Comparison of ENCODE assay signal across 1 cellular context in the genomic region with DNA sequence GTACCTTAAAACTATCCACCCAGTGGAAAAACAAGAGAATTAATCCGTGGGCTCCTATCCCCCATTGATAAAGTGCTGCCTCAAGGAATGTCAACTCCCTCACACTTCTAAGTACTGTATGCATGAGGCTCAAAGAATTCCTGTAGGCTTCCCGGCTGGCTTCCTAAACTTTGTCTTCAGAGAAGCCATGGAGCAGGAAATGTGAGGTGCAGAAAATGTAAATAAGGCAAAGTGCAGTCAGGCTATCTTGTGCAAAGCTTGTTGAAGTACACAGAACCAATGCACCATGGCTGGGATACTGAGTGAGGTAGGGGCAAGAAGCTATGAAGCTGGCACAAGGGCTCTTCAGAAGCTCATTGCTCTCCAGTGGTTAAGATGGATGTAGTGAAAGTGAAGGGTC.
TF ChIP-seq lines count a peak whose summit lies in the region.

No MANE protein-coding gene starts in this region.

TF ChIP-seq in HepG2, 621 proteins besides CTCF, POLR2A, EP300 and RAD21 (continued from another document):
- TF ChIP-seq, protein P1, sequence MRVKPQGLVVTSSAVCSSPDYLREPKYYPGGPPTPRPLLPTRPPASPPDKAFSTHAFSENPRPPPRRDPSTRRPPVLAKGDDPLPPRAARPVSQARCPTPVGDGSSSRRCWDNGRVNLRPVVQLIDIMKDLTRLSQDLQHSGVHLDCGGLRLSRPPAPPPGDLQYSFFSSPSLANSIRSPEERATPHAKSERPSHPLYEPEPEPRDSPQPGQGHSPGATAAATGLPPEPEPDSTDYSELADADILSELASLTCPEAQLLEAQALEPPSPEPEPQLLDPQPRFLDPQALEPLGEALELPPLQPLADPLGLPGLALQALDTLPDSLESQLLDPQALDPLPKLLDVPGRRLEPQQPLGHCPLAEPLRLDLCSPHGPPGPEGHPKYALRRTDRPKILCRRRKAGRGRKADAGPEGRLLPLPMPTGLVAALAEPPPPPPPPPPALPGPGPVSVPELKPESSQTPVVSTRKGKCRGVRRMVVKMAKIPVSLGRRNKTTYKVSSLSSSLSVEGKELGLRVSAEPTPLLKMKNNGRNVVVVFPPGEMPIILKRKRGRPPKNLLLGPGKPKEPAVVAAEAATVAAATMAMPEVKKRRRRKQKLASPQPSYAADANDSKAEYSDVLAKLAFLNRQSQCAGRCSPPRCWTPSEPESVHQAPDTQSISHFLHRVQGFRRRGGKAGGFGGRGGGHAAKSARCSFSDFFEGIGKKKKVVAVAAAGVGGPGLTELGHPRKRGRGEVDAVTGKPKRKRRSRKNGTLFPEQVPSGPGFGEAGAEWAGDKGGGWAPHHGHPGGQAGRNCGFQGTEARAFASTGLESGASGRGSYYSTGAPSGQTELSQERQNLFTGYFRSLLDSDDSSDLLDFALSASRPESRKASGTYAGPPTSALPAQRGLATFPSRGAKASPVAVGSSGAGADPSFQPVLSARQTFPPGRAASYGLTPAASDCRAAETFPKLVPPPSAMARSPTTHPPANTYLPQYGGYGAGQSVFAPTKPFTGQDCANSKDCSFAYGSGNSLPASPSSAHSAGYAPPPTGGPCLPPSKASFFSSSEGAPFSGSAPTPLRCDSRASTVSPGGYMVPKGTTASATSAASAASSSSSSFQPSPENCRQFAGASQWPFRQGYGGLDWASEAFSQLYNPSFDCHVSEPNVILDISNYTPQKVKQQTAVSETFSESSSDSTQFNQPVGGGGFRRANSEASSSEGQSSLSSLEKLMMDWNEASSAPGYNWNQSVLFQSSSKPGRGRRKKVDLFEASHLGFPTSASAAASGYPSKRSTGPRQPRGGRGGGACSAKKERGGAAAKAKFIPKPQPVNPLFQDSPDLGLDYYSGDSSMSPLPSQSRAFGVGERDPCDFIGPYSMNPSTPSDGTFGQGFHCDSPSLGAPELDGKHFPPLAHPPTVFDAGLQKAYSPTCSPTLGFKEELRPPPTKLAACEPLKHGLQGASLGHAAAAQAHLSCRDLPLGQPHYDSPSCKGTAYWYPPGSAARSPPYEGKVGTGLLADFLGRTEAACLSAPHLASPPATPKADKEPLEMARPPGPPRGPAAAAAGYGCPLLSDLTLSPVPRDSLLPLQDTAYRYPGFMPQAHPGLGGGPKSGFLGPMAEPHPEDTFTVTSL (CRISPR knock-in tag; IDR thresholded peaks at IDR 0.05; ENCODE audit: borderline replicate concordance): peak; percentile 63; the same call in 1 of the 2 replicates
- TF ChIP-seq FOXO1 (CRISPR knock-in tag; IDR thresholded peaks at IDR 0.05): peak; percentile 40; the same call in 1 of the 2 replicates
- 0 out of 2 replicates have a peak, but pooled peaks have one; percentile 32 for TF ChIP-seq DPF2 (CRISPR knock-in tag; IDR thresholded peaks at IDR 0.05; ENCODE audit: borderline replicate concordance, low read depth)
- TF ChIP-seq, protein P2, sequence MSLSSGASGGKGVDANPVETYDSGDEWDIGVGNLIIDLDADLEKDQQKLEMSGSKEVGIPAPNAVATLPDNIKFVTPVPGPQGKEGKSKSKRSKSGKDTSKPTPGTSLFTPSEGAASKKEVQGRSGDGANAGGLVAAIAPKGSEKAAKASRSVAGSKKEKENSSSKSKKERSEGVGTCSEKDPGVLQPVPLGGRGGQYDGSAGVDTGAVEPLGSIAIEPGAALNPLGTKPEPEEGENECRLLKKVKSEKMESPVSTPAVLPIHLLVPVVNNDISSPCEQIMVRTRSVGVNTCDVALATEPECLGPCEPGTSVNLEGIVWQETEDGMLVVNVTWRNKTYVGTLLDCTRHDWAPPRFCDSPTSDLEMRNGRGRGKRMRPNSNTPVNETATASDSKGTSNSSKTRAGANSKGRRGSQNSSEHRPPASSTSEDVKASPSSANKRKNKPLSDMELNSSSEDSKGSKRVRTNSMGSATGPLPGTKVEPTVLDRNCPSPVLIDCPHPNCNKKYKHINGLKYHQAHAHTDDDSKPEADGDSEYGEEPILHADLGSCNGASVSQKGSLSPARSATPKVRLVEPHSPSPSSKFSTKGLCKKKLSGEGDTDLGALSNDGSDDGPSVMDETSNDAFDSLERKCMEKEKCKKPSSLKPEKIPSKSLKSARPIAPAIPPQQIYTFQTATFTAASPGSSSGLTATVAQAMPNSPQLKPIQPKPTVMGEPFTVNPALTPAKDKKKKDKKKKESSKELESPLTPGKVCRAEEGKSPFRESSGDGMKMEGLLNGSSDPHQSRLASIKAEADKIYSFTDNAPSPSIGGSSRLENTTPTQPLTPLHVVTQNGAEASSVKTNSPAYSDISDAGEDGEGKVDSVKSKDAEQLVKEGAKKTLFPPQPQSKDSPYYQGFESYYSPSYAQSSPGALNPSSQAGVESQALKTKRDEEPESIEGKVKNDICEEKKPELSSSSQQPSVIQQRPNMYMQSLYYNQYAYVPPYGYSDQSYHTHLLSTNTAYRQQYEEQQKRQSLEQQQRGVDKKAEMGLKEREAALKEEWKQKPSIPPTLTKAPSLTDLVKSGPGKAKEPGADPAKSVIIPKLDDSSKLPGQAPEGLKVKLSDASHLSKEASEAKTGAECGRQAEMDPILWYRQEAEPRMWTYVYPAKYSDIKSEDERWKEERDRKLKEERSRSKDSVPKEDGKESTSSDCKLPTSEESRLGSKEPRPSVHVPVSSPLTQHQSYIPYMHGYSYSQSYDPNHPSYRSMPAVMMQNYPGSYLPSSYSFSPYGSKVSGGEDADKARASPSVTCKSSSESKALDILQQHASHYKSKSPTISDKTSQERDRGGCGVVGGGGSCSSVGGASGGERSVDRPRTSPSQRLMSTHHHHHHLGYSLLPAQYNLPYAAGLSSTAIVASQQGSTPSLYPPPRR (CRISPR knock-in tag; IDR thresholded peaks at IDR 0.05; ENCODE audit: borderline replicate concordance): peak; percentile 53; the same call in 1 of the 2 replicates
- TF ChIP-seq, protein P3, sequence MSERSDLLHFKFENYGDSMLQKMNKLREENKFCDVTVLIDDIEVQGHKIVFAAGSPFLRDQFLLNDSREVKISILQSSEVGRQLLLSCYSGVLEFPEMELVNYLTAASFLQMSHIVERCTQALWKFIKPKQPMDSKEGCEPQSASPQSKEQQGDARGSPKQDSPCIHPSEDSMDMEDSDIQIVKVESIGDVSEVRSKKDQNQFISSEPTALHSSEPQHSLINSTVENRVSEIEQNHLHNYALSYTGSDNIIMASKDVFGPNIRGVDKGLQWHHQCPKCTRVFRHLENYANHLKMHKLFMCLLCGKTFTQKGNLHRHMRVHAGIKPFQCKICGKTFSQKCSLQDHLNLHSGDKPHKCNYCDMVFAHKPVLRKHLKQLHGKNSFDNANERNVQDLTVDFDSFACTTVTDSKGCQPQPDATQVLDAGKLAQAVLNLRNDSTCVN (CRISPR knock-in tag; IDR thresholded peaks at IDR 0.05; ENCODE audit: borderline replicate concordance): no peak
- TF ChIP-seq SP1 (IDR thresholded peaks at IDR 0.05): no peak
- TF ChIP-seq SP1 (CRISPR knock-in tag; IDR thresholded peaks at IDR 0.05): no peak
- peak; percentile 52; the same call in 1 of the 2 replicates for TF ChIP-seq ZNF124 (CRISPR knock-in tag; IDR thresholded peaks at IDR 0.05)
- TF ChIP-seq, protein P4, sequence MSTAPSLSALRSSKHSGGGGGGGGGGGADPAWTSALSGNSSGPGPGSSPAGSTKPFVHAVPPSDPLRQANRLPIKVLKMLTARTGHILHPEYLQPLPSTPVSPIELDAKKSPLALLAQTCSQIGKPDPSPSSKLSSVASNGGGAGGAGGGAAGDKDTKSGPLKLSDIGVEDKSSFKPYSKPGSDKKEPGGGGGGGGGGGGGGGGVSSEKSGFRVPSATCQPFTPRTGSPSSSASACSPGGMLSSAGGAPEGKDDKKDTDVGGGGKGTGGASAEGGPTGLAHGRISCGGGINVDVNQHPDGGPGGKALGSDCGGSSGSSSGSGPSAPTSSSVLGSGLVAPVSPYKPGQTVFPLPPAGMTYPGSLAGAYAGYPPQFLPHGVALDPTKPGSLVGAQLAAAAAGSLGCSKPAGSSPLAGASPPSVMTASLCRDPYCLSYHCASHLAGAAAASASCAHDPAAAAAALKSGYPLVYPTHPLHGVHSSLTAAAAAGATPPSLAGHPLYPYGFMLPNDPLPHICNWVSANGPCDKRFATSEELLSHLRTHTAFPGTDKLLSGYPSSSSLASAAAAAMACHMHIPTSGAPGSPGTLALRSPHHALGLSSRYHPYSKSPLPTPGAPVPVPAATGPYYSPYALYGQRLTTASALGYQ (CRISPR knock-in tag; IDR thresholded peaks at IDR 0.05): no peak
- 0 out of 2 replicates have a peak, but pooled peaks have one; percentile 30 for TF ChIP-seq SOX5 (CRISPR knock-in tag; IDR thresholded peaks at IDR 0.05; ENCODE audit: borderline replicate concordance)
- no peak for TF ChIP-seq NPAS2 (CRISPR knock-in tag; IDR thresholded peaks at IDR 0.05; ENCODE audit: borderline replicate concordance)
- peak; percentile 47; the same call in 1 of the 2 replicates for TF ChIP-seq ETV5 (CRISPR knock-in tag; IDR thresholded peaks at IDR 0.05; ENCODE audit: borderline replicate concordance)
- 0 out of 2 replicates have a peak, but pooled peaks have one; percentile 11 for TF ChIP-seq FOSL2 (CRISPR knock-in tag; IDR thresholded peaks at IDR 0.05)
- TF ChIP-seq TOE1 (CRISPR knock-in tag; IDR thresholded peaks at IDR 0.05): no peak
- TF ChIP-seq MED1 (CRISPR knock-in tag; IDR thresholded peaks at IDR 0.05): peak; percentile 46; the same call in 1 of the 2 replicates
- TF ChIP-seq HNF4G (IDR thresholded peaks at IDR 0.05; ENCODE audit: borderline replicate concordance, low read depth, low read length): peak; percentile 21; the same call in 1 of the 2 replicates
- no peak for TF ChIP-seq HNF4G (CRISPR knock-in tag; IDR thresholded peaks at IDR 0.05; ENCODE audit: borderline replicate concordance, low read depth)
- TF ChIP-seq DNMT1 (CRISPR knock-in tag; IDR thresholded peaks at IDR 0.05): no peak
- TF ChIP-seq CC2D1A (CRISPR knock-in tag; IDR thresholded peaks at IDR 0.05): no peak
- peak; percentile 83; the same call in 1 of the 2 replicates for TF ChIP-seq ZNF292 (CRISPR knock-in tag; IDR thresholded peaks at IDR 0.05; ENCODE audit: borderline replicate concordance, low read depth)
- no peak for TF ChIP-seq SRF (IDR thresholded peaks at IDR 0.05; ENCODE audit: low read depth, low read length)
- TF ChIP-seq, protein P5, sequence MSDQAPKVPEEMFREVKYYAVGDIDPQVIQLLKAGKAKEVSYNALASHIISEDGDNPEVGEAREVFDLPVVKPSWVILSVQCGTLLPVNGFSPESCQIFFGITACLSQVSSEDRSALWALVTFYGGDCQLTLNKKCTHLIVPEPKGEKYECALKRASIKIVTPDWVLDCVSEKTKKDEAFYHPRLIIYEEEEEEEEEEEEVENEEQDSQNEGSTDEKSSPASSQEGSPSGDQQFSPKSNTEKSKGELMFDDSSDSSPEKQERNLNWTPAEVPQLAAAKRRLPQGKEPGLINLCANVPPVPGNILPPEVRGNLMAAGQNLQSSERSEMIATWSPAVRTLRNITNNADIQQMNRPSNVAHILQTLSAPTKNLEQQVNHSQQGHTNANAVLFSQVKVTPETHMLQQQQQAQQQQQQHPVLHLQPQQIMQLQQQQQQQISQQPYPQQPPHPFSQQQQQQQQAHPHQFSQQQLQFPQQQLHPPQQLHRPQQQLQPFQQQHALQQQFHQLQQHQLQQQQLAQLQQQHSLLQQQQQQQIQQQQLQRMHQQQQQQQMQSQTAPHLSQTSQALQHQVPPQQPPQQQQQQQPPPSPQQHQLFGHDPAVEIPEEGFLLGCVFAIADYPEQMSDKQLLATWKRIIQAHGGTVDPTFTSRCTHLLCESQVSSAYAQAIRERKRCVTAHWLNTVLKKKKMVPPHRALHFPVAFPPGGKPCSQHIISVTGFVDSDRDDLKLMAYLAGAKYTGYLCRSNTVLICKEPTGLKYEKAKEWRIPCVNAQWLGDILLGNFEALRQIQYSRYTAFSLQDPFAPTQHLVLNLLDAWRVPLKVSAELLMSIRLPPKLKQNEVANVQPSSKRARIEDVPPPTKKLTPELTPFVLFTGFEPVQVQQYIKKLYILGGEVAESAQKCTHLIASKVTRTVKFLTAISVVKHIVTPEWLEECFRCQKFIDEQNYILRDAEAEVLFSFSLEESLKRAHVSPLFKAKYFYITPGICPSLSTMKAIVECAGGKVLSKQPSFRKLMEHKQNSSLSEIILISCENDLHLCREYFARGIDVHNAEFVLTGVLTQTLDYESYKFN (CRISPR knock-in tag; conservative IDR thresholded peaks at IDR 0.05): peak; percentile 86
- TF ChIP-seq, protein P6, sequence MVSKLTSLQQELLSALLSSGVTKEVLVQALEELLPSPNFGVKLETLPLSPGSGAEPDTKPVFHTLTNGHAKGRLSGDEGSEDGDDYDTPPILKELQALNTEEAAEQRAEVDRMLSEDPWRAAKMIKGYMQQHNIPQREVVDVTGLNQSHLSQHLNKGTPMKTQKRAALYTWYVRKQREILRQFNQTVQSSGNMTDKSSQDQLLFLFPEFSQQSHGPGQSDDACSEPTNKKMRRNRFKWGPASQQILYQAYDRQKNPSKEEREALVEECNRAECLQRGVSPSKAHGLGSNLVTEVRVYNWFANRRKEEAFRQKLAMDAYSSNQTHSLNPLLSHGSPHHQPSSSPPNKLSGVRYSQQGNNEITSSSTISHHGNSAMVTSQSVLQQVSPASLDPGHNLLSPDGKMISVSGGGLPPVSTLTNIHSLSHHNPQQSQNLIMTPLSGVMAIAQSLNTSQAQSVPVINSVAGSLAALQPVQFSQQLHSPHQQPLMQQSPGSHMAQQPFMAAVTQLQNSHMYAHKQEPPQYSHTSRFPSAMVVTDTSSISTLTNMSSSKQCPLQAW (CRISPR knock-in tag; IDR thresholded peaks at IDR 0.05): peak; percentile 17; the same call in 1 of the 2 replicates
- TF ChIP-seq POGZ (CRISPR knock-in tag; IDR thresholded peaks at IDR 0.05): peak; percentile 93
- no peak for TF ChIP-seq FOXM1 (CRISPR knock-in tag; IDR thresholded peaks at IDR 0.05)
- TF ChIP-seq HOXA3 (CRISPR knock-in tag; IDR thresholded peaks at IDR 0.05): 0 out of 2 replicates have a peak, but pooled peaks have one; percentile 13
- TF ChIP-seq ZMYM4 (CRISPR knock-in tag; IDR thresholded peaks at IDR 0.05): peak; percentile 88
- 0 out of 2 replicates have a peak, but pooled peaks have one; percentile 33 for TF ChIP-seq PITX1 (CRISPR knock-in tag; IDR thresholded peaks at IDR 0.05)
- TF ChIP-seq, protein P7, sequence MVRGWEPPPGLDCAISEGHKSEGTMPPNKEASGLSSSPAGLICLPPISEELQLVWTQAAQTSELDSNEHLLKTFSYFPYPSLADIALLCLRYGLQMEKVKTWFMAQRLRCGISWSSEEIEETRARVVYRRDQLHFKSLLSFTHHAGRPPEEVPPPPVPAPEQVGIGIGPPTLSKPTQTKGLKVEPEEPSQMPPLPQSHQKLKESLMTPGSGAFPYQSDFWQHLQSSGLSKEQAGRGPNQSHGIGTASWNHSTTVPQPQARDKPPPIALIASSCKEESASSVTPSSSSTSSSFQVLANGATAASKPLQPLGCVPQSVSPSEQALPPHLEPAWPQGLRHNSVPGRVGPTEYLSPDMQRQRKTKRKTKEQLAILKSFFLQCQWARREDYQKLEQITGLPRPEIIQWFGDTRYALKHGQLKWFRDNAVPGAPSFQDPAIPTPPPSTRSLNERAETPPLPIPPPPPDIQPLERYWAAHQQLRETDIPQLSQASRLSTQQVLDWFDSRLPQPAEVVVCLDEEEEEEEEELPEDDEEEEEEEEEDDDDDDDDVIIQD (CRISPR knock-in tag; IDR thresholded peaks at IDR 0.05; ENCODE audit: low read depth): peak; percentile 60
- no peak for TF ChIP-seq NCOA1 (CRISPR knock-in tag; IDR thresholded peaks at IDR 0.05)
